Comparison of ENCODE assay signal across 25 cellular contexts in genomic region chr17:19274893-19275292, GRCh38. TPM values are rescaled to one million over a fixed set of nuclear protein-coding genes. Genes with fewer than 3 reads are reported as not detected.
DNase-seq lines count a peak whose midpoint lies in the region; ATAC-seq and TF ChIP-seq lines count a peak whose summit lies in the region.
"Had no signal": no experiment of that assay in that cellular context is flagged by ENCODE, and none has a peak within 500 bp of the region (broad histone marks: within the 10 kb centered on the region; RNA-seq: fewer than 3 reads in every experiment).

No MANE protein-coding gene starts in this region.

- CTCF ChIA-PET in GM10248 (lab: Yijun Ruan, JAX), result interaction anchor here (1.2 kb wide), 1 partner anchor 27 kb away, joined by 3 read pairs; no protein-coding TSS in a partner anchor

- peaks cover 0 to 24% (median 18%) of the 10 kb centered on the region in 6 donors for H3K4me1 ChIP-seq in spleen

- H3K4me3 ChIP-seq in fibroblast of mammary gland (ENCODE audit: control insufficient read depth, low read depth, low read length) (no peak overlapping the region), spleen (no peak overlapping the region), H7 (ENCODE audit: insufficient read depth, low read depth, low read length) (no peak overlapping the region)
- H3K4me3 ChIP-seq: GM23248, heart left ventricle, Peyer's patch had no signal

- no peak for ATAC-seq in HG03460 (IDR thresholded peaks at IDR 0.05; ENCODE audit: unreplicated experiment)
- ATAC-seq: activated CD8-positive, alpha-beta T cell treated with anti-CD3 and anti-CD28 coated beads for 36 hours; heart left ventricle; left lobe of liver had no signal

- POLR2A ChIA-PET in GM10248 (lab: Yijun Ruan, JAX), result no interaction called here

- H3K36me3 ChIP-seq in spleen, result peaks cover 0 to 18% (median 0%) of the 10 kb centered on the region in 6 donors
- no peaks in the 10 kb centered on the region for H3K36me3 ChIP-seq in H7 (replicated peaks; ENCODE audit: control insufficient read depth, insufficient read depth, low read length)
- H3K36me3 ChIP-seq: Peyer's patch had no signal

- no peak for TF ChIP-seq POLR2A in spleen (IDR thresholded peaks at IDR 0.05)

- DNase-seq in M059J (ENCODE audit: low read depth), result peak; percentile 21
- peak; percentile 35 for DNase-seq in fibroblast of mammary gland (ENCODE audit: low read depth)
- peak; percentile 36 for DNase-seq in spleen
- no peak for DNase-seq in GM10248 (ENCODE audit: extremely low spot score)
- DNase-seq in SIG-M5 treated with dmso at 0.1 percent for 504 hours (lab: John Stamatoyannopoulos, UW; ENCODE audit: unreplicated experiment), result no peak
- DNase-seq in H7, result no peak
- DNase-seq: activated B cell treated with CpG ODN at 0.5 μM for 24 hours; activated CD8-positive, alpha-beta T cell treated with anti-CD3 and anti-CD28 coated beads for 36 hours; activated naive CD4-positive, alpha-beta T cell; activated T-cell treated with anti-CD3 and anti-CD28 coated beads, Interleukin-2, amount 50 U/mL, for 1 hour; amniotic stem cell; CD4-positive, CD25-positive, alpha-beta regulatory T cell; DMS 273 treated with DMSO at 0.1 percent for 48 hours; endodermal cell; GF-D8; midbrain; NCI-H1092 treated with DMSO at 0.1 percent for 48 hours; NCI-H2029; NCI-H226; Peyer's patch had no signal

- H3K9me3 ChIP-seq in spleen, result no peaks in the 10 kb centered on the region
- H3K9me3 ChIP-seq: heart left ventricle, Peyer's patch had no signal

- H3K27ac ChIP-seq in angular gyrus (ENCODE audit: low read depth, low read length) (peak overlapping the region; percentile 20), spleen (no peak overlapping the region)
- H3K27ac ChIP-seq: GM23248, Peyer's patch had no signal

- intact Hi-C loops in spleen (cut with DNase I; ENCODE audit: low total_unique reads), result no loop called here

- no peaks in the 10 kb centered on the region for H3K27me3 ChIP-seq in spleen (replicated peaks in 1 of 7)
- H3K27me3 ChIP-seq in H7 (ENCODE audit: control insufficient read depth, insufficient read depth, low read length), result no peaks in the 10 kb centered on the region
- H3K27me3 ChIP-seq: heart left ventricle, Peyer's patch had no signal

- TF ChIP-seq CTCF in fibroblast of mammary gland (conservative IDR thresholded peaks at IDR 0.05; ENCODE audit: control insufficient read depth, insufficient read depth, low read depth, low read length) (no peak), spleen (IDR thresholded peaks at IDR 0.05 in 8 of 11, conservative IDR thresholded peaks at IDR 0.05 in 3 of 11) (no peak), GM10248 (IDR thresholded peaks at IDR 0.05; ENCODE audit: control extremely low read depth, extremely low read depth, low read depth, missing control alignments) (no peak)

- 90 to 97% (median 92%) methylated on average over 3 of the region's 3 CpGs for WGBS in spleen, 5 donors

RNA-seq across cellular contexts. Expression of gene EPN2, which starts 37.7 kb away (rescaled TPM):
- 19.1 and 34.0 TPM in 2 replicates for total RNA-seq in M059J (2014; rRNA removed; shearing (Covaris generic))
- total RNA-seq in spleen, result 10 to 100 TPM; 21.8 to 59.6 (median 38.5) TPM
- 10 to 100 TPM in 1 of 3 donors, 1 to 10 TPM in 2; 5.4 to 20.0 (median 5.9) TPM for polyA plus RNA-seq in spleen
- 23.7 and 30.3 TPM in 2 replicates for total RNA-seq in H7 (2014; rRNA removed; shearing (Covaris generic))

Comparison
In these comparisons a context has a peak if more than half of its experiments do, and no peak if none do; other contexts are left out.
1. DNase-seq: peak in M059J (single experiment), fibroblast of mammary gland (single experiment) and spleen (single experiment); none in GM10248 (single experiment), SIG-M5 treated with dmso at 0.1 percent for 504 hours (single experiment) and H7 (single experiment).